In the genomic region with DNA sequence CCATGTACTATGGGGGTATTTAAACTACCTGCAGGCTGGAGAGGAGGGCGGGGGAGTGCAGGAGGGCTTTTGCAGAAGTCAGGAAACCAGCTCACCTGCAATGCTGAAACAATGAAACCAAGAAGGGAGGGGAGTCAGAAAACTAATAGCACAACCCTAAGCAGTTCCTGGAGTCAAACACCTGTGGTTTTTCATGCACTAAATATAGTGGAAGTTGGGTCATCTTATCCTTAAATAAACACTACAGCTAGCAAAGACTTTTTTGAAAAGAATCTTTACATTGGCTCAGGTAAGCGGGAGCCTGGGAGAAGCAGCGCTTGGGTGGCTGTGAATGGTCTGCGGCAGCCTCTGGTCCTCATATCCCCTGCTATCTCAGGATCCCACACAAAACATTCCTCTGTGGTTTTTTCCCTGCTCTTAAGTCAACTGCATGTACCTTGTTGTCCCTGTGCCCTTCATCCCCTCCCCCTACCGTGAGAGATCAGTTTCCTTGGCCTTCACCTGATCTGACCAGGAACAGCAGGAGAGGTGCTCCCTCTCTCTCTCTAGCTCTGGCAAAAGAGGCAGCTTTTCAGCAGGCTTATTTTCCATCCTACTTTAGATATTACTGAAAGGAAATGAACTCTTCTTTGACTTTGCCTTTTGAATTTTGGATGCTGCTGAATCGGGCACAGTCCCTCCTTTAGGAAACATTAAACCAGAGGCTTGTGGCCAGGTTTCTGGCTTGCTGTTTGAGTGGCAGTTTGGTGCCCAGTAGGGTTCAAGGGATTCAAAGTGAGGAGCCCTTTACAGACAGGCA, we compare ENCODE assay signal across 10 cellular contexts. TPM values are rescaled to one million over a fixed set of nuclear protein-coding genes. Genes with fewer than 3 reads are reported as not detected.
DNase-seq lines count a peak whose midpoint lies in the region; ATAC-seq and TF ChIP-seq lines count a peak whose summit lies in the region.
"Had no signal": no experiment of that assay in that cellular context is flagged by ENCODE, and none has a peak within 500 bp of the region (broad histone marks: within the 10 kb centered on the region; RNA-seq: fewer than 3 reads in every experiment).

No MANE protein-coding gene starts in this region.

- POLR2A ChIA-PET in SK-N-SH (lab: Yijun Ruan, JAX), result no interaction called here
- POLR2A ChIA-PET in naive thymus-derived CD8-positive, alpha-beta T cell (lab: Charles Lee), result interaction anchor here (0.5 kb wide), 1 partner anchor 773 kb away, joined by 3 read pairs; no protein-coding TSS in a partner anchor

- no peak for TF ChIP-seq CTCF in smooth muscle cell (IDR thresholded peaks at IDR 0.05; ENCODE audit: borderline replicate concordance, insufficient read depth, poor library complexity, severe bottlenecking)
- no peak for TF ChIP-seq CTCF in SK-N-SH (IDR thresholded peaks at IDR 0.05)

- no peaks in the 10 kb centered on the region for H3K9me3 Mint-ChIP-seq in naive thymus-derived CD8-positive, alpha-beta T cell
- H3K9me3 Mint-ChIP-seq: activated naive CD4-positive, alpha-beta T cell treated with anti-CD3 and anti-CD28 coated beads, Interleukin-2, amount 50 U/mL, for 72 hours had no signal

- H3K27me3 Mint-ChIP-seq in naive thymus-derived CD8-positive, alpha-beta T cell, result peaks cover 3 to 81% (median 34%) of the 10 kb centered on the region in 5 donors

- peak overlapping the region; percentile 57 for H3K4me2 ChIP-seq in smooth muscle cell
- H3K4me2 ChIP-seq in SK-N-SH, result no peak overlapping the region

- H3K4me3 Mint-ChIP-seq in naive thymus-derived CD8-positive, alpha-beta T cell, result no peak overlapping the region

- H3K79me2 ChIP-seq in smooth muscle cell (ENCODE audit: low read depth), result no peaks in the 10 kb centered on the region
- H3K79me2 ChIP-seq in SK-N-SH (ENCODE audit: insufficient read depth), result no peaks in the 10 kb centered on the region

- no peak overlapping the region for H3K27ac Mint-ChIP-seq in naive thymus-derived CD8-positive, alpha-beta T cell

- H3K9ac ChIP-seq in smooth muscle cell (ENCODE audit: low read depth), result no peak overlapping the region
- H3K9ac ChIP-seq in SK-N-SH, result no peak overlapping the region

- no peak for TF ChIP-seq EP300 in SK-N-SH (IDR thresholded peaks at IDR 0.05; ENCODE audit: borderline replicate concordance in 1 of 2, low read depth in 1 of 2, low read length in 1 of 2)

- 58% methylated on average over 6 of the region's 6 CpGs for WGBS in smooth muscle cell (ENCODE audit: low lambda C conversion rate)
- WGBS in SK-N-SH (ENCODE audit: low lambda C conversion rate), result 58% methylated on average over 5 of the region's 6 CpGs

- no peaks in the 10 kb centered on the region for H3K27me3 ChIP-seq in smooth muscle cell (ENCODE audit: low read depth)
- H3K27me3 ChIP-seq in SK-N-SH (ENCODE audit: insufficient read depth), result no peaks in the 10 kb centered on the region
- H3K27me3 ChIP-seq: ovary had no signal

- TF ChIP-seq RAD21 in SK-N-SH (IDR thresholded peaks at IDR 0.05; ENCODE audit: low read length), result no peak

- ATAC-seq in HG03045 (IDR thresholded peaks at IDR 0.05; ENCODE audit: unreplicated experiment), result peak; percentile 39
- ATAC-seq in naive thymus-derived CD8-positive, alpha-beta T cell, result no peak

- DNase-seq in NCI-H748 (lab: John Stamatoyannopoulos, UW; ENCODE audit: unreplicated experiment) (peak; percentile 30), NCI-H748 treated with DMSO at 0.1 percent for 48 hours (lab: John Stamatoyannopoulos, UW) (no peak), smooth muscle cell (lab: John Stamatoyannopoulos, UW; ENCODE audit: unreplicated experiment) (no peak), SK-N-SH (no peak)
- DNase-seq in activated CD8-positive, alpha-beta memory T cell treated with anti-CD3 and anti-CD28 coated beads, Interleukin-2, amount 50 U/mL, for 48 hours, result peak; percentile 33
- no peak for DNase-seq in naive thymus-derived CD8-positive, alpha-beta T cell
- DNase-seq in stimulated activated CD8-positive, alpha-beta memory T cell treated with anti-CD3 and anti-CD28 coated beads, Interleukin-4, amount 100 ng/mL, for 48 hours, result no peak
- DNase-seq: ovary had no signal

- peaks cover 0 to 6% (median 5%) of the 10 kb centered on the region in 3 donors for H3K36me3 Mint-ChIP-seq in naive thymus-derived CD8-positive, alpha-beta T cell
- H3K36me3 Mint-ChIP-seq: activated naive CD4-positive, alpha-beta T cell treated with anti-CD3 and anti-CD28 coated beads, Interleukin-2, amount 50 U/mL, for 72 hours had no signal

- no peak overlapping the region for H3K27ac ChIP-seq in smooth muscle cell (ENCODE audit: low read depth)
- no peak overlapping the region for H3K27ac ChIP-seq in SK-N-SH (ENCODE audit: low read depth in 2 of 2, low read length in 1 of 2)
- H3K27ac ChIP-seq: ovary had no signal

- no peak overlapping the region for H3K4me3 ChIP-seq in smooth muscle cell
- no peak overlapping the region for H3K4me3 ChIP-seq in SK-N-SH (ENCODE audit: low read depth in 2 of 2, low read length in 1 of 2)
- H3K4me3 ChIP-seq: ovary had no signal

- H3K9me3 ChIP-seq in smooth muscle cell (replicated peaks; ENCODE audit: low read depth) (no peaks in the 10 kb centered on the region), SK-N-SH (no peaks in the 10 kb centered on the region)
- H3K9me3 ChIP-seq: ovary had no signal

- peaks cover 8 to 42% (median 18%) of the 10 kb centered on the region in 4 donors for H3K4me1 Mint-ChIP-seq in naive thymus-derived CD8-positive, alpha-beta T cell

- no peaks in the 10 kb centered on the region for H3K9me2 ChIP-seq in SK-N-SH

- H3K36me3 ChIP-seq in smooth muscle cell (ENCODE audit: low read depth) (no peaks in the 10 kb centered on the region), SK-N-SH (replicated peaks in 1 of 2; ENCODE audit: control insufficient read depth in 1 of 2, insufficient read depth in 2 of 2, low read length in 1 of 2) (no peaks in the 10 kb centered on the region)
- H3K36me3 ChIP-seq: ovary had no signal

- H2AFZ ChIP-seq in smooth muscle cell (ENCODE audit: low read depth), result no peak overlapping the region
- no peak overlapping the region for H2AFZ ChIP-seq in SK-N-SH (ENCODE audit: low read depth)

- H3K4me1 ChIP-seq in smooth muscle cell (ENCODE audit: low read depth) (peaks cover 9% of the 10 kb centered on the region), SK-N-SH (ENCODE audit: control insufficient read depth in 1 of 2, insufficient read depth in 2 of 2, low read depth in 1 of 2, low read length in 1 of 2) (no peaks in the 10 kb centered on the region; a peak in 1 of 4 replicates)

- H4K20me1 ChIP-seq in smooth muscle cell (ENCODE audit: low read depth), result no peaks in the 10 kb centered on the region
- H4K20me1 ChIP-seq in SK-N-SH (ENCODE audit: insufficient read depth), result no peaks in the 10 kb centered on the region

- CTCF ChIA-PET in SK-N-SH (lab: Yijun Ruan, JAX), result no interaction called here

- H3F3A ChIP-seq in smooth muscle cell (ENCODE audit: low read depth) (no peaks in the 10 kb centered on the region), SK-N-SH (replicated peaks; ENCODE audit: insufficient read depth) (no peaks in the 10 kb centered on the region)

TF ChIP-seq in SK-N-SH, 30 proteins besides CTCF, POLR2A, EP300 and RAD21 (continues in another document):
- TF ChIP-seq SIN3A (IDR thresholded peaks at IDR 0.05; ENCODE audit: borderline replicate concordance, low read depth, low read length) (no peak), IRF3 (IDR thresholded peaks at IDR 0.05; ENCODE audit: low read depth, low read length) (no peak), NFIC (IDR thresholded peaks at IDR 0.05; ENCODE audit: borderline replicate concordance) (no peak), SMC3 (IDR thresholded peaks at IDR 0.05; ENCODE audit: low read depth, low read length) (no peak), POLR2AphosphoS5 (IDR thresholded peaks at IDR 0.05; ENCODE audit: low read depth, low read length) (no peak), GABPA (IDR thresholded peaks at IDR 0.05; ENCODE audit: low read depth) (no peak), MXI1 (IDR thresholded peaks at IDR 0.05; ENCODE audit: low read depth, low read length) (no peak), TEAD4 (IDR thresholded peaks at IDR 0.05; ENCODE audit: borderline replicate concordance, insufficient read depth) (no peak), RCOR1 (IDR thresholded peaks at IDR 0.05; ENCODE audit: low read length) (no peak)
- TF ChIP-seq, protein P1, sequence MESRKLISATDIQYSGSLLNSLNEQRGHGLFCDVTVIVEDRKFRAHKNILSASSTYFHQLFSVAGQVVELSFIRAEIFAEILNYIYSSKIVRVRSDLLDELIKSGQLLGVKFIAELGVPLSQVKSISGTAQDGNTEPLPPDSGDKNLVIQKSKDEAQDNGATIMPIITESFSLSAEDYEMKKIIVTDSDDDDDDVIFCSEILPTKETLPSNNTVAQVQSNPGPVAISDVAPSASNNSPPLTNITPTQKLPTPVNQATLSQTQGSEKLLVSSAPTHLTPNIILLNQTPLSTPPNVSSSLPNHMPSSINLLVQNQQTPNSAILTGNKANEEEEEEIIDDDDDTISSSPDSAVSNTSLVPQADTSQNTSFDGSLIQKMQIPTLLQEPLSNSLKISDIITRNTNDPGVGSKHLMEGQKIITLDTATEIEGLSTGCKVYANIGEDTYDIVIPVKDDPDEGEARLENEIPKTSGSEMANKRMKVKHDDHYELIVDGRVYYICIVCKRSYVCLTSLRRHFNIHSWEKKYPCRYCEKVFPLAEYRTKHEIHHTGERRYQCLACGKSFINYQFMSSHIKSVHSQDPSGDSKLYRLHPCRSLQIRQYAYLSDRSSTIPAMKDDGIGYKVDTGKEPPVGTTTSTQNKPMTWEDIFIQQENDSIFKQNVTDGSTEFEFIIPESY (IDR thresholded peaks at IDR 0.05; ENCODE audit: borderline replicate concordance, low read depth), result no peak

RNA-seq across cellular contexts. Expression of gene TENT5C, which starts 26.6 kb away (rescaled TPM):
- 5.3 and 7.8 TPM in 2 replicates for total RNA-seq in smooth muscle cell
- polyA plus RNA-seq in smooth muscle cell (2.7 and 5.7 TPM in 2 replicates), SK-N-SH (2012; rRNA removed) (0.90 and 1.2 TPM in 2 replicates)
- polyA plus RNA-seq in SK-N-SH (2012; cell fraction: cytosol; rRNA removed), result 0.77 and 0.95 TPM in 2 replicates
- 0.53 and 1.2 TPM in 2 replicates for polyA plus RNA-seq in SK-N-SH (2012; cell fraction: nucleus; rRNA removed)
- total RNA-seq in naive thymus-derived CD8-positive, alpha-beta T cell, result 1 to 10 TPM; 4.9 to 5.4 TPM
- polyA plus RNA-seq in naive thymus-derived CD8-positive, alpha-beta T cell, result 10 to 100 TPM in 1 of 3 donors, under 1 TPM in 2; 0.19 to 16.2 (median 0.36) TPM

Comparison
In these comparisons a context has a peak if more than half of its experiments do, and no peak if none do; other contexts are left out.
1. DNase-seq: peak in NCI-H748 (single experiment) and activated CD8-positive, alpha-beta memory T cell treated with anti-CD3 and anti-CD28 coated beads, Interleukin-2, amount 50 U/mL, for 48 hours (single experiment); none in NCI-H748 treated with DMSO at 0.1 percent for 48 hours (single experiment), smooth muscle cell (single experiment), SK-N-SH (single experiment), naive thymus-derived CD8-positive, alpha-beta T cell (0 of 10) and stimulated activated CD8-positive, alpha-beta memory T cell treated with anti-CD3 and anti-CD28 coated beads, Interleukin-4, amount 100 ng/mL, for 48 hours (single experiment).